ENCODE assay signal across 18 cellular contexts in the genomic region with DNA sequence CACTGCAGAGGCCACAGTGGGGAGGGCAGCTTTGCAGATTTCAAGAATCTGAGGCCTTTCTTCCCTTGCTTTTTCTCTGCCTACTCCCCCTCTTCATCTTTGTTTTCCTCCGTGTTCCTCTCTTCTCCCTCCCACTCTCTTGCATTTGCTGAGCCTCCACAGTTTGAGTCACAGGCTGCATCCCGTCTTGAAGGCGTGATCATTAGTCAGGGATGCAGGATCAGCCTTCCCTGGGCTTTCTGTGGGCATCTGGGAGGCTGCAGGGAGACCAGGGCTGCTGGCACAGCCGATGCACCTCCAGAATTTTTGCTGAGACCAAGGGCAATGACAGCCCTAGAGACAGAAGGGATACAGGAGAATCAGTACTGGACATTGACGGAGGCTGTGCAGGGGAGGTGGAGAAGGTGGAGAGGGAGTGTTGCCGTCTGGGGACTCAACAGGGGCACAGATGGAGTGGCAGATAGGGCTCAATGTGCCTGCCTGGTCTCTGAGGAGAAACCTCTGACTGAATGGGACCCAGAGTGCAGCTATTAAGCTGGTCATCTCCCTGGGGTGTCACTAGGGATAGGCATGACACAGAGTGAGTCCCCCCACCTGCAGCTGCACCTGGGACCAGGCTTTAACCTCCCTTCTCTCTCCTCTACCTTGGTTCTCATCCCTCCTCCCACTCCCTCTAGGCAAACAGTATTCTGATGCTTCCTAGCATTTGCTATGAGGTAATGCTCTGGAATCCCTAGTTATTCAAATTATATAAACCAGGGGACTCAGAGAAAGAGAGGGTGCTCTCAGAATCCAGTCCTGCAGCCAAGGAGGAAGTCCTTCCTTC. TPM values are rescaled to one million over a fixed set of nuclear protein-coding genes. Genes with fewer than 3 reads are reported as not detected.
DNase-seq lines count a peak whose midpoint lies in the region; ATAC-seq, FAIRE-seq and TF ChIP-seq lines count a peak whose summit lies in the region.
"Had no signal": no experiment of that assay in that cellular context is flagged by ENCODE, and none has a peak within 500 bp of the region (broad histone marks: within the 10 kb centered on the region; RNA-seq: fewer than 3 reads in every experiment).

No MANE protein-coding gene starts in this region.

- H3K4me3 Mint-ChIP-seq in progenitor cell of endocrine pancreas (ENCODE audit: low read depth), result no peak overlapping the region
- H3K4me3 Mint-ChIP-seq: activated CD8-positive, alpha-beta T cell treated with anti-CD3 and anti-CD28 coated beads for 36 hours; central memory CD8-positive, alpha-beta T cell; T-helper 2 cell treated with Interferon-gamma antibody and Interleukin-4, amounts not matched to agents 5 μg/mL and 100 μg/mL, for 36 hours had no signal

- H3K56ac ChIP-seq in IMR-90 (ENCODE audit: extremely low read depth, insufficient read depth, low read length), result no peak overlapping the region

- 0 out of 4 replicates have a peak overlapping the region, but pooled peaks of 1 of the 2 experiments have one; percentile 14 for H4K8ac ChIP-seq in IMR-90 (ENCODE audit: low read depth in 2 of 2, low read length in 2 of 2)

- DNase-seq in AG04450 (ENCODE audit: low read depth, low spot score) (peak; percentile 7), IMR-90 (peak; percentile 68), bronchial epithelial cell (ENCODE audit: low read depth) (peak; percentile 42), left kidney (ENCODE audit: low read depth, low spot score) (peak; percentile 33), progenitor cell of endocrine pancreas (ENCODE audit: low spot score, unreplicated experiment) (no peak), ecto neural progenitor cell (ENCODE audit: low spot score) (no peak), DMS79 treated with DMSO at 0.1 percent for 48 hours (lab: John Stamatoyannopoulos, UW) (no peak), GF-D8 (lab: John Stamatoyannopoulos, UW) (no peak)
- DNase-seq: activated CD8-positive, alpha-beta T cell treated with anti-CD3 and anti-CD28 coated beads for 36 hours; DND-41; mesendoderm; NCI-H1105; stimulated activated CD4-positive, alpha-beta T cell treated with anti-CD3 and anti-CD28 coated beads, Interleukin-2, amount 100 ng/mL, for 24 hours had no signal

- no peak overlapping the region for H2BK5ac ChIP-seq in IMR-90 (ENCODE audit: low read depth, low read length, poor library complexity, severe bottlenecking)

- dilution Hi-C loops in IMR-90 (cut with HindIII; ENCODE audit: low sequenced_read_pairs, unreplicated experiment), result no loop called here

- H3K4me1 Mint-ChIP-seq in progenitor cell of endocrine pancreas (ENCODE audit: low read depth), result no peaks in the 10 kb centered on the region
- H3K4me1 Mint-ChIP-seq: central memory CD8-positive, alpha-beta T cell had no signal

- no peak overlapping the region for H2BK120ac ChIP-seq in IMR-90 (ENCODE audit: low read depth, low read length)

- no peak overlapping the region for H3K4ac ChIP-seq in IMR-90 (ENCODE audit: low read depth, low read length)

- peak; percentile 73 for ATAC-seq in IMR-90 (ENCODE audit: low read depth)
- ATAC-seq: activated CD8-positive, alpha-beta T cell treated with anti-CD3 and anti-CD28 coated beads for 36 hours; esophagus mucosa; HCT116 had no signal

- peaks cover 13% of the 10 kb centered on the region for H3K4me1 ChIP-seq in IMR-90 (ENCODE audit: control insufficient read depth, insufficient read depth, low read length)

- no peak for TF ChIP-seq POLR2A in IMR-90 (IDR thresholded peaks at IDR 0.05; ENCODE audit: low read depth, low read length)

- no peak overlapping the region for H3K27ac ChIP-seq in AG04450 (ENCODE audit: low read depth, low read length)
- no peak overlapping the region for H3K27ac ChIP-seq in IMR-90 (ENCODE audit: insufficient read depth, low read length)
- H3K27ac ChIP-seq: RWPE1 had no signal

- BruUV-seq in IMR-90 (replicated peaks; lab: Mats Ljungman, UMichigan), result no TSS peak

- FAIRE-seq in bronchial epithelial cell (lab: Jason Lieb, UNC), result no peak

- H3K79me1 ChIP-seq in IMR-90 (ENCODE audit: low read depth in 1 of 2, low read length in 2 of 2), result no peaks in the 10 kb centered on the region

- H3K27me3 Mint-ChIP-seq in progenitor cell of endocrine pancreas, result peaks cover 14% of the 10 kb centered on the region

- TF ChIP-seq RAD21 in IMR-90 (IDR thresholded peaks at IDR 0.05; ENCODE audit: low read length), result no peak

- H3K14ac ChIP-seq in IMR-90 (replicated peaks; ENCODE audit: low read depth, low read length), result peak overlapping the region; percentile 25; the same call in 1 of the 2 replicates

- CTCF ChIA-PET in AG04450 (lab: Charles Lee), result interaction anchor here (1.2 kb wide), 2 partner anchors 25 to 362 kb away, joined by 4 read pairs; no protein-coding TSS in a partner anchor
- CTCF ChIA-PET in IMR-90 (lab: Yijun Ruan, JAX), result no interaction called here

- H2BK20ac ChIP-seq in IMR-90 (ENCODE audit: low read depth, low read length), result no peak overlapping the region

- H3K36me3 Mint-ChIP-seq in progenitor cell of endocrine pancreas (ENCODE audit: insufficient read depth), result no peaks in the 10 kb centered on the region

- H3K9me1 ChIP-seq in IMR-90 (ENCODE audit: insufficient read depth, low read length), result 0 out of 2 replicates have a peak, but pooled peaks cover 3% of the 10 kb centered on the region

- in situ Hi-C loops in IMR-90 (cut with MboI; ENCODE audit: low sequenced_read_pairs), result no loop called here

- H3K9ac ChIP-seq in IMR-90 (ENCODE audit: low read depth, low read length), result no peak overlapping the region

- H3K27me3 ChIP-seq in AG04450 (ENCODE audit: control insufficient read depth, insufficient read depth, low read length) (peaks cover 2% of the 10 kb centered on the region), IMR-90 (ENCODE audit: control insufficient read depth, insufficient read depth, low read length) (no peaks in the 10 kb centered on the region), bronchial epithelial cell (ENCODE audit: control insufficient read depth, insufficient read depth, low read length) (peaks cover 4% of the 10 kb centered on the region)

- peak overlapping the region; percentile 88 for H2AFZ ChIP-seq in IMR-90 (replicated peaks; ENCODE audit: low read length, poor library complexity)

- H3K9me3 Mint-ChIP-seq in progenitor cell of endocrine pancreas (ENCODE audit: low read depth), result no peaks in the 10 kb centered on the region
- H3K9me3 Mint-ChIP-seq: activated CD8-positive, alpha-beta T cell treated with anti-CD3 and anti-CD28 coated beads for 36 hours; central memory CD8-positive, alpha-beta T cell; T-helper 2 cell treated with Interferon-gamma antibody and Interleukin-4, amounts not matched to agents 5 μg/mL and 100 μg/mL, for 36 hours had no signal

- no peaks in the 10 kb centered on the region for H4K20me1 ChIP-seq in IMR-90 (ENCODE audit: insufficient read depth, low read length)

- no peak overlapping the region for H4K91ac ChIP-seq in IMR-90 (ENCODE audit: insufficient read depth, low read depth, low read length)

- intact Hi-C loops in IMR-90 (cut with micrococcal nuclease), result loop anchor here (5.0 kb wide), 1 partner anchor 42 kb away; a partner anchor contains a TSS

- H3K23ac ChIP-seq in IMR-90 (ENCODE audit: low read depth, low read length), result peak overlapping the region; percentile 35; the same call in 1 of the 2 replicates

- no peak overlapping the region for H4K5ac ChIP-seq in IMR-90 (ENCODE audit: low read depth, low read length)

- H3K18ac ChIP-seq in IMR-90 (ENCODE audit: low read depth, low read length), result no peak overlapping the region

- 0% methylated on average over 3 of the region's 6 CpGs; no CpG with 5 or more reads in 1 of the 2 experiments for WGBS in IMR-90 (ENCODE audit: extremely low coverage in 2 of 2, insufficient read length in 1 of 2), 2 experiments

- POLR2A ChIA-PET in AG04450 (lab: Yijun Ruan, JAX), result no interaction called here
- POLR2A ChIA-PET in IMR-90 (lab: Charles Lee; ENCODE audit: unreplicated experiment), result no interaction called here

- no peak overlapping the region for H2AK5ac ChIP-seq in IMR-90 (ENCODE audit: low read depth, low read length)

- H3K4me2 ChIP-seq in IMR-90 (ENCODE audit: low read depth, low read length), result peak overlapping the region; percentile 79

- no peaks in the 10 kb centered on the region for H3K36me3 ChIP-seq in IMR-90 (ENCODE audit: control insufficient read depth, insufficient read depth, low read length)
- no peaks in the 10 kb centered on the region for H3K36me3 ChIP-seq in bronchial epithelial cell (ENCODE audit: control insufficient read depth, insufficient read depth, low read length)

- H3K4me3 ChIP-seq in AG04450 (ENCODE audit: low read depth, low read length), result no peak overlapping the region
- no peak overlapping the region for H3K4me3 ChIP-seq in IMR-90 (ENCODE audit: insufficient read depth, low read depth, low read length)
- H3K4me3 ChIP-seq in bronchial epithelial cell (ENCODE audit: low read depth, low read length), result no peak overlapping the region

- H2AK9ac ChIP-seq in IMR-90 (replicated peaks; ENCODE audit: low read depth, low read length, poor library complexity), result no peak overlapping the region

- H3K27ac Mint-ChIP-seq in progenitor cell of endocrine pancreas, result no peak overlapping the region
- H3K27ac Mint-ChIP-seq: activated CD8-positive, alpha-beta T cell treated with anti-CD3 and anti-CD28 coated beads for 36 hours; T-helper 2 cell treated with Interferon-gamma antibody and Interleukin-4, amounts not matched to agents 5 μg/mL and 100 μg/mL, for 36 hours had no signal

- TF ChIP-seq CTCF in AG04450 (IDR thresholded peaks at IDR 0.05; ENCODE audit: low read depth, low read length), result no peak
- no peak for TF ChIP-seq CTCF in IMR-90 (conservative IDR thresholded peaks at IDR 0.05; ENCODE audit: low read depth, low read length)
- TF ChIP-seq CTCF in bronchial epithelial cell (IDR thresholded peaks at IDR 0.05; ENCODE audit: insufficient read depth, low read length, severe bottlenecking), result no peak
- TF ChIP-seq CTCF in progenitor cell of endocrine pancreas (IDR thresholded peaks at IDR 0.05; ENCODE audit: unreplicated experiment), result no peak

- no peak overlapping the region for H2BK15ac ChIP-seq in IMR-90 (ENCODE audit: low read depth, low read length)

- no peaks in the 10 kb centered on the region for H3K9me3 ChIP-seq in AG04450 (ENCODE audit: control insufficient read depth, insufficient read depth, low read length)
- no peaks in the 10 kb centered on the region for H3K9me3 ChIP-seq in IMR-90 (ENCODE audit: control insufficient read depth, insufficient read depth, low read length)

RNA-seq across cellular contexts. Expression of a gene that starts 29.0 kb away (rescaled TPM):
- polyA plus RNA-seq in AG04450 (2011; rRNA removed), result 3.5 and 4.1 TPM in 2 replicates
- 3.7 and 7.4 TPM in 2 replicates for polyA minus RNA-seq in AG04450 (2011; rRNA and poly(A)+ RNA removed)
- 2.0 and 2.8 TPM in 2 replicates for total RNA-seq in IMR-90 (2012; rRNA removed)
- polyA plus RNA-seq in IMR-90 (2012; rRNA removed), result 1.3 and 1.6 TPM in 2 replicates
- 0.29 and 0.40 TPM in 2 replicates for polyA plus RNA-seq in IMR-90 (2012; cell fraction: cytosol; rRNA removed)
- 0.67 and 4.9 TPM in 2 replicates for polyA plus RNA-seq in IMR-90 (2012; cell fraction: nucleus; rRNA removed; ENCODE audit: low replicate concordance)
- total RNA-seq in bronchial epithelial cell, result 5.3 and 7.2 TPM in 2 replicates
- total RNA-seq in progenitor cell of endocrine pancreas, result 11.3 and 12.3 TPM in 2 replicates

RNA-seq across cellular contexts. Expression of a gene that starts 41.2 kb away (rescaled TPM):
- polyA plus RNA-seq in AG04450 (2011; rRNA removed) (0.09 and 0.14 TPM in 2 replicates), IMR-90 (2012; rRNA removed) (0.36 and 0.38 TPM in 2 replicates)
- polyA minus RNA-seq in AG04450 (2011; rRNA and poly(A)+ RNA removed), result 0.64 and 0.70 TPM in 2 replicates
- total RNA-seq in IMR-90 (2012; rRNA removed) (0.90 and 1.1 TPM in 2 replicates), bronchial epithelial cell (0.13 TPM in 1 of 2 replicates, not detected in the other), progenitor cell of endocrine pancreas (22.1 and 23.3 TPM in 2 replicates)
- polyA plus RNA-seq in IMR-90 (2012; cell fraction: cytosol; rRNA removed), result 0.14 and 0.18 TPM in 2 replicates
- polyA plus RNA-seq in IMR-90 (2012; cell fraction: nucleus; rRNA removed; ENCODE audit: low replicate concordance), result 0.63 and 0.66 TPM in 2 replicates

Comparison
In these comparisons a context has a peak if more than half of its experiments do, and no peak if none do; other contexts are left out.
1. DNase-seq: peak in AG04450 (single experiment), IMR-90 (single experiment), bronchial epithelial cell (single experiment) and left kidney (single experiment); none in progenitor cell of endocrine pancreas (single experiment), ecto neural progenitor cell (single experiment), DMS79 treated with DMSO at 0.1 percent for 48 hours (single experiment) and GF-D8 (single experiment).
2. RNA of a gene that starts 41.2 kb away (total RNA-seq): 22.1 to 23.3 TPM in progenitor cell of endocrine pancreas; 0.90 to 1.1 TPM in IMR-90 and 0.13 TPM in bronchial epithelial cell; every median in the first group is over 10 times any median in the second.